ENCODE assay signal across 8 cellular contexts in the genomic region with DNA sequence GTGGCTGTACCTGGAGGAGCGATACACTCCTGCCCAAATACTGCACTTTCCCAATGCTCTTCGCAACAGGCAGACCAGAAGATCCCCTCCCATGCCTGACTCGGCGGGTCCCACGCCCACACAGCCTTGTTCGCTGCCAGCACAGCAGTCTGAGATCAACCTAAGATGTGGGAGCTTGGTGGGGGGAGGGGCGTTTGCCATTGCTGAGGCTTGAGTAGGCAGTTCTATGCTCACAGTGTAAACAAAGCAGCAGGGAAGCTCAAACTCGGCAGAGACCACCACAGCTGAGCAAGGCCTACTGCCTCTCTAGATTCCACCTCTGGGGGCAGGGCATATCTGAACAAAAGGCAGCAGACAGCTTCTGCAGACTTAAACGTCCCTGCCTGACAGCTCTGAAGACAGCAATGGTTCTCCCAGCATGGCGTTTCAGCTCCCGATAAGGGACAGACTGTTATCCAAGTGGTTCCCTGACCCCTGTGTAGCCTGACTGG.
DNase-seq lines count a peak whose midpoint lies in the region; TF ChIP-seq lines count a peak whose summit lies in the region.
"Not testable (repeated sequence)": the region's sequence is repeated elsewhere in the genome, so short reads cannot be mapped to it uniquely, and the experiment has no call there.

No MANE protein-coding gene starts in this region.

- peak; percentile 16 for DNase-seq in EL
- peak; percentile 26 for DNase-seq in NCI-H146 (lab: John Stamatoyannopoulos, UW)
- peak; percentile 3 to 6 for DNase-seq in activated CD4-positive, alpha-beta T cell treated with anti-CD3 and anti-CD28 coated beads, Interleukin-2, amount 50 U/mL, for 4 hours
- DNase-seq in astrocyte of the hippocampus (ENCODE audit: low read depth, low spot score) = peak; percentile 55
- peak; percentile 62 for DNase-seq in fibroblast of mammary gland (ENCODE audit: low read depth)
- DNase-seq in iPS-NIHi11 (ENCODE audit: low spot score) = peak; percentile 63
- peak; percentile 75 for DNase-seq in non-pigmented ciliary epithelial cell (ENCODE audit: low read depth)
- peak; percentile 24 for DNase-seq in stimulated activated CD8-positive, alpha-beta memory T cell treated with anti-CD3 and anti-CD28 coated beads, Interleukin-4, amount 100 ng/mL, for 24 hours (ENCODE audit: low read depth)

- not testable (repeated sequence) for TF ChIP-seq CTCF in fibroblast of mammary gland (conservative IDR thresholded peaks at IDR 0.05; ENCODE audit: control insufficient read depth, insufficient read depth, low read depth, low read length)

- not testable (repeated sequence) for H3K4me3 ChIP-seq in fibroblast of mammary gland (ENCODE audit: control insufficient read depth, low read depth, low read length)

Comparison
In these comparisons a context has a peak if more than half of its experiments do, and no peak if none do; other contexts are left out.
1. DNase-seq: peak in every context shown above with its lines; median percentile 75 in non-pigmented ciliary epithelial cell; 63 in iPS-NIHi11; 62 in fibroblast of mammary gland; 55 in astrocyte of the hippocampus; 26 in NCI-H146; 24 in stimulated activated CD8-positive, alpha-beta memory T cell treated with anti-CD3 and anti-CD28 coated beads, Interleukin-4, amount 100 ng/mL, for 24 hours; 16 in EL; 4 in activated CD4-positive, alpha-beta T cell treated with anti-CD3 and anti-CD28 coated beads, Interleukin-2, amount 50 U/mL, for 4 hours.